In the genomic region with DNA sequence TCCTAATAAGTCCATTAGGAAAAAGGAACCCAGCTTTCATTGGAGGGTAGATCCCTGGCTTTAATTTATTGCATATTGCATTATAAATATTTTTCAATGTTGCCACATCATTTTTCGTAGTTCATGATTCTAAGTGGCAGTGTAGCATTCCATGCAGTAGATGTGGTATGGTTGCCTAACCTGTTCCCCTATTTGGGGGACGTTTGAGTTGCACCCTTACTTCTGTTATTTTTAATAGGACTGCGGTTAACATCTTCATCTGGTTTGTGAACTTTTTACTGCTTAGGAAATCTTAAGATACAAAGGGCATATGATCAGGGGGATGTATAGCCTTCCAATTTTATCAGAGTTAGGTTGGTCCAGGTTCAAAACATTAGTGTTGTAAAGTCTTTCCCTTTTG, we compare ENCODE assay signal across 17 cellular contexts.
"Had no signal": no experiment of that assay in that cellular context is flagged by ENCODE, and none has a peak within 500 bp of the region (broad histone marks: within the 10 kb centered on the region; RNA-seq: fewer than 3 reads in every experiment).

No MANE protein-coding gene starts in this region.

- H3K4me1 ChIP-seq: prostate gland had no signal

- H3K36me3 ChIP-seq: prostate gland had no signal

- ATAC-seq: activated naive CD8-positive, alpha-beta T cell treated with anti-CD3 and anti-CD28 coated beads, Interleukin-2, amount 50 U/mL, for 24 hours; activated T-cell treated with anti-CD3 and anti-CD28 coated beads, Interleukin-2, amount 50 U/mL, for 72 hours; heart right ventricle; left cardiac atrium; stimulated activated naive CD8-positive, alpha-beta T cell treated with anti-CD3 and anti-CD28 coated beads, Interleukin-15, Interleukin-2, amounts not matched to agents 100 U/mL and 50 U/mL, for 24 hours had no signal

- H3K27me3 ChIP-seq: heart right ventricle, spleen had no signal

- H3K4me3 ChIP-seq: heart right ventricle, prostate gland, spleen had no signal

- H3K27ac Mint-ChIP-seq: activated CD4-positive, alpha-beta memory T cell treated with anti-CD3 and anti-CD28 coated beads for 36 hours; activated naive CD8-positive, alpha-beta T cell treated with anti-CD3 and anti-CD28 coated beads, Interleukin-2, amount 50 U/mL, for 24 hours; activated T-cell treated with anti-CD3 and anti-CD28 coated beads, Interleukin-2, amount 50 U/mL, for 72 hours; memory B cell; T-helper 1 cell treated with Interleukin-12 subunit alpha and Interleukin-12 subunit beta and Interleukin-4 antibody, amounts not matched to agents 30 μg/mL and 1 μg/mL, for 36 hours had no signal

- DNase-seq: activated CD4-positive, alpha-beta memory T cell treated with anti-CD3 and anti-CD28 coated beads for 36 hours; activated CD4-positive, alpha-beta T cell treated with anti-CD3 and anti-CD28 coated beads for 48 hours; activated effector memory CD4-positive, alpha-beta T cell treated with anti-CD3 and anti-CD28 coated beads, Interleukin-2, amount 50 U/mL, for 16 hours; activated naive CD4-positive, alpha-beta T cell treated with anti-CD3 and anti-CD28 coated beads, Interleukin-2, amount 50 U/mL, for 16 hours; activated naive CD8-positive, alpha-beta T cell treated with anti-CD3 and anti-CD28 coated beads, Interleukin-2, amount 50 U/mL, for 24 hours; activated T-cell treated with anti-CD3 and anti-CD28 coated beads, Interleukin-2, amount 50 U/mL, for 72 hours; cerebellar nuclear complex; cortex of kidney; heart right ventricle; left cardiac atrium; spleen; stimulated activated CD4-positive, alpha-beta T cell treated with anti-CD3 and anti-CD28 coated beads, Interleukin-4, amount 100 ng/mL, for 24 hours; stimulated activated naive CD8-positive, alpha-beta T cell treated with anti-CD3 and anti-CD28 coated beads, Interleukin-15, Interleukin-2, amounts not matched to agents 100 U/mL and 50 U/mL, for 24 hours had no signal

- H3K9me3 Mint-ChIP-seq: activated CD4-positive, alpha-beta memory T cell treated with anti-CD3 and anti-CD28 coated beads for 36 hours; activated naive CD8-positive, alpha-beta T cell treated with anti-CD3 and anti-CD28 coated beads, Interleukin-2, amount 50 U/mL, for 24 hours; activated T-cell treated with anti-CD3 and anti-CD28 coated beads, Interleukin-2, amount 50 U/mL, for 72 hours; memory B cell; neural crest cell; T-helper 1 cell treated with Interleukin-12 subunit alpha and Interleukin-12 subunit beta and Interleukin-4 antibody, amounts not matched to agents 30 μg/mL and 1 μg/mL, for 36 hours had no signal

- H3K9me3 ChIP-seq: heart right ventricle, prostate gland, spleen had no signal

- H3K4me3 Mint-ChIP-seq: activated CD4-positive, alpha-beta memory T cell treated with anti-CD3 and anti-CD28 coated beads for 36 hours; activated naive CD8-positive, alpha-beta T cell treated with anti-CD3 and anti-CD28 coated beads, Interleukin-2, amount 50 U/mL, for 24 hours; activated T-cell treated with anti-CD3 and anti-CD28 coated beads, Interleukin-2, amount 50 U/mL, for 72 hours; memory B cell; neural crest cell; T-helper 1 cell treated with Interleukin-12 subunit alpha and Interleukin-12 subunit beta and Interleukin-4 antibody, amounts not matched to agents 30 μg/mL and 1 μg/mL, for 36 hours had no signal

- H3K27me3 Mint-ChIP-seq: activated CD4-positive, alpha-beta memory T cell treated with anti-CD3 and anti-CD28 coated beads for 36 hours; activated naive CD8-positive, alpha-beta T cell treated with anti-CD3 and anti-CD28 coated beads, Interleukin-2, amount 50 U/mL, for 24 hours; memory B cell had no signal
